16 cellular contexts compared by ENCODE assay signal in genomic region chr22:37037669-37038068, GRCh38. TPM values are rescaled to one million over a fixed set of nuclear protein-coding genes. Genes with fewer than 3 reads are reported as not detected.
DNase-seq lines count a peak whose midpoint lies in the region; ATAC-seq and TF ChIP-seq lines count a peak whose summit lies in the region.
"Had no signal": no experiment of that assay in that cellular context is flagged by ENCODE, and none has a peak within 500 bp of the region (broad histone marks: within the 10 kb centered on the region; RNA-seq: fewer than 3 reads in every experiment).

No MANE protein-coding gene starts in this region.

- DNase-seq in GM23338 (ENCODE audit: low spot score): no peak
- peak; percentile 70 for DNase-seq in H7
- peak; percentile 17 to 31 for DNase-seq in SJCRH30
- no peak for DNase-seq in neuronal stem cell (ENCODE audit: low spot score)
- no peak for DNase-seq in stimulated activated effector memory CD8-positive, alpha-beta T cell treated with anti-CD3 and anti-CD28 coated beads, Interleukin-12 subunit alpha, Interleukin-12 subunit beta, amount 100 ng/mL, for 72 hours (ENCODE audit: low spot score in 2 of 2)
- DNase-seq in left lung: no peak
- DNase-seq: ACHN; BE2C; C1 segment of cervical spinal cord; CD4-positive, CD25-positive, alpha-beta regulatory T cell; CD8-positive, alpha-beta memory T cell; COR-L47; GM23248; H9 had no signal

- H3K9me2 ChIP-seq in GM23338 (ENCODE audit: insufficient read depth): no peaks in the 10 kb centered on the region

- H2BK15ac ChIP-seq in neuronal stem cell (ENCODE audit: low read length): peak overlapping the region; percentile 86

- peak overlapping the region; percentile 88 for H3K18ac ChIP-seq in neuronal stem cell (ENCODE audit: low read length)

- H3K79me1 ChIP-seq in neuronal stem cell (ENCODE audit: low read depth, low read length): no peaks in the 10 kb centered on the region

- H3K27me3 Mint-ChIP-seq in GM23338 (ENCODE audit: insufficient read depth, low read depth, poor library complexity): peaks cover 13% of the 10 kb centered on the region

- no peak overlapping the region for H3K4ac ChIP-seq in neuronal stem cell (ENCODE audit: low read length)

- H3K79me2 ChIP-seq in GM23338 (replicated peaks; ENCODE audit: insufficient read depth): no peaks in the 10 kb centered on the region

- 0 out of 2 replicates have a peak overlapping the region, but pooled peaks have one; percentile 14 for H2AFZ ChIP-seq in GM23338
- peak overlapping the region; percentile 87 for H2AFZ ChIP-seq in neuronal stem cell (ENCODE audit: low read length)
- H2AFZ ChIP-seq: GM23248 had no signal

- H3K9me3 Mint-ChIP-seq in GM23338: no peaks in the 10 kb centered on the region; the same call in 2 of the 3 replicates
- no peaks in the 10 kb centered on the region for H3K9me3 Mint-ChIP-seq in stimulated activated effector memory CD8-positive, alpha-beta T cell treated with anti-CD3 and anti-CD28 coated beads, Interleukin-12 subunit alpha, Interleukin-12 subunit beta, amount 100 ng/mL, for 72 hours
- H3K9me3 Mint-ChIP-seq: CD4-positive, CD25-positive, alpha-beta regulatory T cell; CD8-positive, alpha-beta memory T cell; H9 had no signal

- no peaks in the 10 kb centered on the region for H3K9me3 ChIP-seq in SJCRH30 (replicated peaks)
- no peaks in the 10 kb centered on the region for H3K9me3 ChIP-seq in neuronal stem cell (replicated peaks in 1 of 2; ENCODE audit: control insufficient read depth in 2 of 2, insufficient read depth in 1 of 2, low read depth in 1 of 2, low read length in 2 of 2)
- no peaks in the 10 kb centered on the region for H3K9me3 ChIP-seq in left lung
- H3K9me3 ChIP-seq: BE2C had no signal

- no peak overlapping the region for H3K9ac ChIP-seq in neuronal stem cell (ENCODE audit: low read depth, low read length, poor library complexity)
- H3K9ac ChIP-seq: GM23248 had no signal

- WGBS in neuronal stem cell (ENCODE audit: extremely low coverage in 2 of 2, insufficient read length in 2 of 2, insufficient replicate concordance in 1 of 2), 2 donors: no CpG with 5 or more reads among the region's 14 CpGs

- H2BK5ac ChIP-seq in neuronal stem cell (ENCODE audit: low read length): no peak overlapping the region

- peak overlapping the region; percentile 90 for H3K23ac ChIP-seq in neuronal stem cell (ENCODE audit: low read depth, low read length, poor library complexity)

- H4K91ac ChIP-seq in neuronal stem cell (ENCODE audit: low read depth, low read length, poor library complexity): peak overlapping the region; percentile 22

- no peak overlapping the region for H2BK12ac ChIP-seq in neuronal stem cell (ENCODE audit: low read length)

- H3K4me1 Mint-ChIP-seq in GM23338: peaks cover 28% of the 10 kb centered on the region
- H3K4me1 Mint-ChIP-seq in stimulated activated effector memory CD8-positive, alpha-beta T cell treated with anti-CD3 and anti-CD28 coated beads, Interleukin-12 subunit alpha, Interleukin-12 subunit beta, amount 100 ng/mL, for 72 hours: peaks cover 6% of the 10 kb centered on the region
- H3K4me1 Mint-ChIP-seq: CD8-positive, alpha-beta memory T cell had no signal

- no peak overlapping the region for H3K27ac Mint-ChIP-seq in GM23338
- no peak overlapping the region for H3K27ac Mint-ChIP-seq in stimulated activated effector memory CD8-positive, alpha-beta T cell treated with anti-CD3 and anti-CD28 coated beads, Interleukin-12 subunit alpha, Interleukin-12 subunit beta, amount 100 ng/mL, for 72 hours
- H3K27ac Mint-ChIP-seq: CD8-positive, alpha-beta memory T cell; H9 had no signal

- H3K4me1 ChIP-seq in GM23338 (ENCODE audit: insufficient read depth): peaks cover 3% of the 10 kb centered on the region; the same call in 1 of the 2 replicates
- H3K4me1 ChIP-seq in SJCRH30: no peaks in the 10 kb centered on the region
- H3K4me1 ChIP-seq in neuronal stem cell (ENCODE audit: control insufficient read depth in 2 of 2, insufficient read depth in 1 of 2, low read depth in 1 of 2, low read length in 2 of 2): peaks cover 5 to 10% of the 10 kb centered on the region in 2 donors
- peaks cover 4 to 6% of the 10 kb centered on the region in 2 donors for H3K4me1 ChIP-seq in left lung

- no peaks in the 10 kb centered on the region for H3F3A ChIP-seq in GM23338 (replicated peaks; ENCODE audit: low read depth)

- peak overlapping the region; percentile 22 for H2AK5ac ChIP-seq in neuronal stem cell (ENCODE audit: low read depth, low read length)

- H3K4me2 ChIP-seq in GM23338 (no peak overlapping the region), neuronal stem cell (ENCODE audit: insufficient read depth, low read length, poor library complexity, severe bottlenecking) (no peak overlapping the region)

- no peaks in the 10 kb centered on the region for H3K27me3 ChIP-seq in GM23338 (ENCODE audit: insufficient read depth)
- H3K27me3 ChIP-seq in H7 (ENCODE audit: control insufficient read depth, insufficient read depth, low read length): no peaks in the 10 kb centered on the region
- H3K27me3 ChIP-seq in SJCRH30: no peaks in the 10 kb centered on the region; the same call in 1 of the 2 replicates
- peaks cover 0 to 2% (median 0%) of the 10 kb centered on the region in 3 experiments for H3K27me3 ChIP-seq in neuronal stem cell (ENCODE audit: control insufficient read depth in 3 of 3, insufficient read depth in 3 of 3, low read depth in 1 of 3, low read length in 3 of 3)
- no peaks in the 10 kb centered on the region for H3K27me3 ChIP-seq in left lung
- H3K27me3 ChIP-seq: BE2C had no signal

- TF ChIP-seq CTCF in GM23338 (conservative IDR thresholded peaks at IDR 0.05; ENCODE audit: low read depth in 2 of 2): no peak
- TF ChIP-seq CTCF in left lung (IDR thresholded peaks at IDR 0.05): no peak

- H3K36me3 ChIP-seq in GM23338 (ENCODE audit: insufficient read depth) (no peaks in the 10 kb centered on the region), H7 (replicated peaks; ENCODE audit: control insufficient read depth, insufficient read depth, low read length) (no peaks in the 10 kb centered on the region), SJCRH30 (no peaks in the 10 kb centered on the region), neuronal stem cell (replicated peaks in 1 of 2; ENCODE audit: control insufficient read depth in 2 of 2, insufficient read depth in 2 of 2, low read length in 2 of 2) (no peaks in the 10 kb centered on the region), left lung (no peaks in the 10 kb centered on the region)
- H3K36me3 ChIP-seq: BE2C had no signal

- ATAC-seq in GM23338 (peak; percentile 62), left lung (no peak), HG03469 (IDR thresholded peaks at IDR 0.05; ENCODE audit: unreplicated experiment) (no peak)
- ATAC-seq in stimulated activated effector memory CD8-positive, alpha-beta T cell treated with anti-CD3 and anti-CD28 coated beads, Interleukin-12 subunit alpha, Interleukin-12 subunit beta, amount 100 ng/mL, for 72 hours: no peak
- ATAC-seq: K562 had no signal

- no peak overlapping the region for H3K27ac ChIP-seq in GM23338 (ENCODE audit: low read depth)
- no peak overlapping the region for H3K27ac ChIP-seq in SJCRH30
- no peak overlapping the region for H3K27ac ChIP-seq in neuronal stem cell (replicated peaks; ENCODE audit: low read length)
- H3K27ac ChIP-seq in left lung: no peak overlapping the region
- H3K27ac ChIP-seq: GM23248 had no signal

- no peak overlapping the region for H2BK120ac ChIP-seq in neuronal stem cell (ENCODE audit: low read depth, low read length)

- H3K4me3 Mint-ChIP-seq in GM23338: no peak overlapping the region
- no peak overlapping the region for H3K4me3 Mint-ChIP-seq in stimulated activated effector memory CD8-positive, alpha-beta T cell treated with anti-CD3 and anti-CD28 coated beads, Interleukin-12 subunit alpha, Interleukin-12 subunit beta, amount 100 ng/mL, for 72 hours
- H3K4me3 Mint-ChIP-seq: CD4-positive, CD25-positive, alpha-beta regulatory T cell; CD8-positive, alpha-beta memory T cell; H9 had no signal

- no peaks in the 10 kb centered on the region for H4K20me1 ChIP-seq in GM23338 (replicated peaks; ENCODE audit: insufficient read depth)

- H3K36me3 Mint-ChIP-seq in GM23338 (ENCODE audit: low read depth): no peaks in the 10 kb centered on the region
- no peaks in the 10 kb centered on the region for H3K36me3 Mint-ChIP-seq in stimulated activated effector memory CD8-positive, alpha-beta T cell treated with anti-CD3 and anti-CD28 coated beads, Interleukin-12 subunit alpha, Interleukin-12 subunit beta, amount 100 ng/mL, for 72 hours
- H3K36me3 Mint-ChIP-seq: CD4-positive, CD25-positive, alpha-beta regulatory T cell; CD8-positive, alpha-beta memory T cell had no signal

- H3K14ac ChIP-seq in neuronal stem cell (ENCODE audit: low read length): no peak overlapping the region

- H3K4me3 ChIP-seq in GM23338: no peak overlapping the region
- no peak overlapping the region for H3K4me3 ChIP-seq in H7 (ENCODE audit: insufficient read depth, low read depth, low read length)
- H3K4me3 ChIP-seq in SJCRH30: no peak overlapping the region
- no peak overlapping the region for H3K4me3 ChIP-seq in neuronal stem cell (ENCODE audit: low read length in 2 of 2)
- no peak overlapping the region for H3K4me3 ChIP-seq in left lung
- H3K4me3 ChIP-seq: GM23248, K562 had no signal

- intact Hi-C loops in left lung (cut with DNase I): no loop called here

- no peak overlapping the region for H4K8ac ChIP-seq in neuronal stem cell (ENCODE audit: low read depth, low read length)

RNA-seq across cellular contexts. Expression of gene KCTD17, which starts 13.9 kb away (rescaled TPM):
- total RNA-seq in GM23338 (2014; rRNA removed; shearing (Covaris generic)): 26.9 and 35.0 TPM in 2 replicates
- 21.2 and 25.1 TPM in 2 replicates for polyA plus RNA-seq in GM23338 (2016; fragmentation: Nextera tagmentation; extraction: Ambion mirVana)
- 29.5 and 31.1 TPM in 2 replicates for total RNA-seq in H7 (2014; rRNA removed; shearing (Covaris generic))
- 12.5 and 14.1 TPM in 2 replicates for total RNA-seq in SJCRH30 (2014; rRNA removed; shearing (Covaris generic))
- polyA plus RNA-seq in neuronal stem cell (2013, experiment 1 of 2): 46.3 TPM
- polyA plus RNA-seq in neuronal stem cell (2013, experiment 2 of 2): 47.4 TPM
- 10 to 100 TPM; 20.5 to 22.2 TPM for total RNA-seq in left lung

RNA-seq across cellular contexts. Expression of gene MPST, which starts 18.1 kb away (rescaled TPM):
- 121 and 158 TPM in 2 replicates for total RNA-seq in GM23338 (2014; rRNA removed; shearing (Covaris generic))
- polyA plus RNA-seq in GM23338 (2016; fragmentation: Nextera tagmentation; extraction: Ambion mirVana): 85.5 and 86.2 TPM in 2 replicates
- 188 and 201 TPM in 2 replicates for total RNA-seq in H7 (2014; rRNA removed; shearing (Covaris generic))
- 58.7 and 59.8 TPM in 2 replicates for total RNA-seq in SJCRH30 (2014; rRNA removed; shearing (Covaris generic))
- 164 TPM for polyA plus RNA-seq in neuronal stem cell (2013, experiment 1 of 2)
- 164 TPM for polyA plus RNA-seq in neuronal stem cell (2013, experiment 2 of 2)
- total RNA-seq in left lung: 10 to 100 TPM; 56.2 to 63.1 TPM

RNA-seq across cellular contexts. Expression of gene TST, which starts 18.4 kb away (rescaled TPM):
- 32.4 and 32.7 TPM in 2 replicates for total RNA-seq in GM23338 (2014; rRNA removed; shearing (Covaris generic))
- polyA plus RNA-seq in GM23338 (2016; fragmentation: Nextera tagmentation; extraction: Ambion mirVana): 14.6 and 16.3 TPM in 2 replicates
- total RNA-seq in H7 (2014; rRNA removed; shearing (Covaris generic)): 39.9 and 45.7 TPM in 2 replicates
- total RNA-seq in SJCRH30 (2014; rRNA removed; shearing (Covaris generic)): 5.4 and 5.7 TPM in 2 replicates
- polyA plus RNA-seq in neuronal stem cell (2013, experiment 1 of 2): 29.6 TPM
- polyA plus RNA-seq in neuronal stem cell (2013, experiment 2 of 2): 29.3 TPM
- total RNA-seq in left lung: 10 to 100 TPM; 37.7 to 52.0 TPM
- total RNA-seq: CD4-positive, CD25-positive, alpha-beta regulatory T cell had no signal

Comparison
In these comparisons a context has a peak if more than half of its experiments do, and no peak if none do; other contexts are left out.
1. DNase-seq: peak in H7 (single experiment) and SJCRH30 (2 of 2); none in GM23338 (single experiment), neuronal stem cell (single experiment), stimulated activated effector memory CD8-positive, alpha-beta T cell treated with anti-CD3 and anti-CD28 coated beads, Interleukin-12 subunit alpha, Interleukin-12 subunit beta, amount 100 ng/mL, for 72 hours (0 of 2) and left lung (0 of 2).